Comparison of ENCODE assay signal across 11 cellular contexts in genomic region chr5:173923236-173924104, GRCh38. TPM values are rescaled to one million over a fixed set of nuclear protein-coding genes. Genes with fewer than 3 reads are reported as not detected.
A peak's percentile ranks its signal among the peaks of the same experiment; 100 is the strongest.
DNase-seq lines count a peak whose midpoint lies in the region; ATAC-seq and TF ChIP-seq lines count a peak whose summit lies in the region.
"Had no signal": no experiment of that assay in that cellular context is flagged by ENCODE, and none has a peak within 500 bp of the region (broad histone marks: within the 10 kb centered on the region; RNA-seq: fewer than 3 reads in every experiment).

No MANE protein-coding gene starts in this region.

- H3K27ac ChIP-seq in adrenal gland (peak overlapping the region; percentile 28 to 85 (median 50)), heart right ventricle (peak overlapping the region; percentile 13 to 91 (median 84)), prostate gland (peak overlapping the region; percentile 31 to 35)

- no peak for TF ChIP-seq CTCF in adrenal gland (IDR thresholded peaks at IDR 0.05)
- no peak for TF ChIP-seq CTCF in heart right ventricle (IDR thresholded peaks at IDR 0.05)
- no peak for TF ChIP-seq CTCF in prostate gland (IDR thresholded peaks at IDR 0.05)

- peaks cover 66 to 98% of the 10 kb centered on the region in 2 donors for H3K4me1 ChIP-seq in adrenal gland (replicated peaks in 1 of 2)
- H3K4me1 ChIP-seq in heart right ventricle, result peaks cover 9 to 100% (median 93%) of the 10 kb centered on the region in 9 donors
- peaks cover 12% of the 10 kb centered on the region for H3K4me1 ChIP-seq in prostate gland (replicated peaks)

- TF ChIP-seq POLR2A in adrenal gland (IDR thresholded peaks at IDR 0.05) (peak in 1 of 2 donors; percentile 15), prostate gland (IDR thresholded peaks at IDR 0.05) (no peak)

- 16 to 24% (median 20%) methylated on average over 3 of the region's 3 CpGs for WGBS in adrenal gland, 4 donors
- 7 to 14% methylated on average over 3 of the region's 3 CpGs for WGBS in heart right ventricle, 2 donors
- 61% methylated on average over 3 of the region's 3 CpGs for WGBS in prostate gland

- H3K27me3 ChIP-seq in adrenal gland (no peaks in the 10 kb centered on the region), heart right ventricle (no peaks in the 10 kb centered on the region), prostate gland (replicated peaks; ENCODE audit: insufficient read depth) (no peaks in the 10 kb centered on the region)

- H3K36me3 ChIP-seq in adrenal gland (replicated peaks in 1 of 2) (peaks cover 0 to 16% of the 10 kb centered on the region in 2 donors), heart right ventricle (peaks cover 0 to 20% (median 0%) of the 10 kb centered on the region in 9 donors), prostate gland (no peaks in the 10 kb centered on the region)

- peak overlapping the region in 1 of 4 donors; percentile 15 for H3K4me3 ChIP-seq in adrenal gland
- peak overlapping the region in 2 of 10 donors; percentile 6 to 24 for H3K4me3 ChIP-seq in heart right ventricle
- H3K4me3 ChIP-seq in prostate gland, result no peak overlapping the region

- H3K9me3 ChIP-seq in adrenal gland (replicated peaks in 1 of 3), result no peaks in the 10 kb centered on the region
- H3K9me3 ChIP-seq in heart right ventricle, result no peaks in the 10 kb centered on the region
- H3K9me3 ChIP-seq in prostate gland, result no peaks in the 10 kb centered on the region

- DNase-seq in COLO829 (ENCODE audit: low spot score) (peak; percentile 16), adrenal gland (no peak), heart right ventricle (no peak), prostate gland (ENCODE audit: low spot score) (no peak), NCI-H1694 treated with DMSO at 0.1 percent for 48 hours (lab: John Stamatoyannopoulos, UW) (no peak), kidney tubule cell (ENCODE audit: low spot score) (no peak)
- no peak for DNase-seq in stimulated activated CD4-positive, alpha-beta T cell treated with anti-CD3 and anti-CD28 coated beads, Interleukin-4, amount 100 ng/mL, for 4 hours
- DNase-seq: activated naive CD4-positive, alpha-beta T cell; CD4-positive, alpha-beta T cell had no signal

- peak in 6 of 8 donors; percentile 39 to 62 (median 44) for ATAC-seq in heart right ventricle
- no peak for ATAC-seq in GM19351 (IDR thresholded peaks at IDR 0.05; ENCODE audit: unreplicated experiment)
- ATAC-seq: esophagus mucosa had no signal

- intact Hi-C loops in adrenal gland (cut with DNase I) (no loop called here), heart right ventricle (cut with DNase I) (loop anchor here in 4 of 10 donors (2.0 to 10.0 kb wide), 3 partner anchors 31 to 159 kb away; partner anchors contain the start of gene CPEB4 (in 2 of the 4)), prostate gland (cut with DNase I) (no loop called here)

RNA-seq across cellular contexts. Expression of gene CPEB4, which starts 35.3 kb away (rescaled TPM):
- total RNA-seq in adrenal gland, result 100 to 1,000 TPM; 107 to 381 (median 155) TPM
- polyA plus RNA-seq in adrenal gland, result 10 to 100 TPM; 34.4 to 60.2 (median 42.9) TPM
- 100 to 1,000 TPM; 116 to 279 (median 187) TPM for total RNA-seq in heart right ventricle
- 10 to 100 TPM; 29.4 to 35.4 TPM for polyA plus RNA-seq in heart right ventricle
- 10 to 100 TPM; 36.5 to 45.3 TPM for total RNA-seq in prostate gland

Comparison
In these comparisons a context has a peak if more than half of its experiments do, and no peak if none do; other contexts are left out.
1. H3K27ac ChIP-seq: peak in every context shown above with its lines; median percentile 84 in heart right ventricle; 50 in adrenal gland; 33 in prostate gland.